ENCODE assay signal across 21 cellular contexts in the genomic region with DNA sequence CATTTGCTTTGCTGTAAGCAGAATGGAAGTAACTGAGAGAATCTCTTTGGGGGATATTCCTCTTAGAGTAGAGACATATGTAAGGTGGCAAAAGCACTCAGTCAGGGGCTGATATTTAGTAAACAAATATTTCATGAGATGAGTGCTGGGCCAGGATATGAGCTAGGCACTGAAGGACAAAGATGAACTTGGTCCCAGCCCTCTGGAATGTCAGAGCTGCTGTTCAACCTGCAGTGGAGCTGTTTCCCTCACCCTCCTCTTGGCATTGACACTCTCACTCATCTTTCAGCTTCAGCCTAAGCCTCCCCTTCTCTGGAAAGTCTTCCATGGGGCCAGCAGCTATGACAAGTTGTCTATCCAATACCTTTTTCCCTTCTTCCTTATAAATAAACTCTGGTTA. TPM values are rescaled to one million over a fixed set of nuclear protein-coding genes. Genes with fewer than 3 reads are reported as not detected.
A peak's percentile ranks its signal among the peaks of the same experiment; 100 is the strongest.
DNase-seq lines count a peak whose midpoint lies in the region; TF ChIP-seq lines count a peak whose summit lies in the region.
"Had no signal": no experiment of that assay in that cellular context is flagged by ENCODE, and none has a peak within 500 bp of the region (broad histone marks: within the 10 kb centered on the region; RNA-seq: fewer than 3 reads in every experiment).

No MANE protein-coding gene starts in this region.

- no peak overlapping the region for H3K4me3 Mint-ChIP-seq in MCF 10A (ENCODE audit: unreplicated experiment)
- H3K4me3 Mint-ChIP-seq: CD14-positive monocyte; CD4-positive, alpha-beta T cell; CD8-positive, alpha-beta memory T cell had no signal

- no peak overlapping the region for H3K9ac ChIP-seq in parathyroid adenoma
- H3K9ac ChIP-seq: BLaER1 treated with 17β-estradiol and CSF1 and Interleukin-3, amounts not matched to agents 10 nM and 100 nM had no signal

- H3K9me3 Mint-ChIP-seq in MCF 10A (ENCODE audit: unreplicated experiment): no peaks in the 10 kb centered on the region
- H3K9me3 Mint-ChIP-seq: CD14-positive monocyte; CD4-positive, alpha-beta T cell; CD8-positive, alpha-beta memory T cell had no signal

- CTCF ChIA-PET in MCF 10A (lab: Yijun Ruan, JAX): interaction anchor here (0.5 kb wide), 1 partner anchor 10 kb away, joined by 3 read pairs; no protein-coding TSS in a partner anchor

- no TSS peak for BruUV-seq in MCF 10A (replicated peaks; lab: Mats Ljungman, UMichigan)

- POLR2A ChIA-PET in MCF 10A (lab: Yijun Ruan, JAX): interaction anchor here (1.7 kb wide), 1 partner anchor 15 kb away, joined by 3 read pairs; no protein-coding TSS in a partner anchor

- no peaks in the 10 kb centered on the region for H3K36me3 Mint-ChIP-seq in MCF 10A (ENCODE audit: insufficient read depth, unreplicated experiment)
- H3K36me3 Mint-ChIP-seq: CD14-positive monocyte; CD8-positive, alpha-beta memory T cell had no signal

- H3K4me1 Mint-ChIP-seq in MCF 10A (ENCODE audit: insufficient read depth, unreplicated experiment): no peaks in the 10 kb centered on the region
- H3K4me1 Mint-ChIP-seq: CD14-positive monocyte; CD8-positive, alpha-beta memory T cell had no signal

- no peak overlapping the region for H3K27ac Mint-ChIP-seq in MCF 10A (ENCODE audit: low read depth, unreplicated experiment)
- H3K27ac Mint-ChIP-seq: CD14-positive monocyte; CD4-positive, alpha-beta T cell; CD8-positive, alpha-beta memory T cell had no signal

- H2AFZ ChIP-seq in parathyroid adenoma: peak overlapping the region; percentile 17

- intact Hi-C loops in breast epithelium (cut with DNase I; ENCODE audit: low total_unique reads): no loop called here
- intact Hi-C loops in MCF 10A (cut with micrococcal nuclease): no loop called here
- intact Hi-C loops in left ventricle myocardium inferior (cut with micrococcal nuclease): no loop called here

- TF ChIP-seq POLR2A in breast epithelium (IDR thresholded peaks at IDR 0.05): no peak

- no peaks in the 10 kb centered on the region for H3K27me3 Mint-ChIP-seq in MCF 10A (ENCODE audit: insufficient read depth, unreplicated experiment)

- H3K36me3 ChIP-seq in breast epithelium (no peaks in the 10 kb centered on the region), left ventricle myocardium inferior (no peaks in the 10 kb centered on the region), right atrium auricular region (no peaks in the 10 kb centered on the region), parathyroid adenoma (ENCODE audit: control insufficient read depth, insufficient read depth, low read length) (no peaks in the 10 kb centered on the region)
- H3K36me3 ChIP-seq: BE2C; BLaER1 treated with 17β-estradiol and CSF1 and Interleukin-3, amounts not matched to agents 10 nM and 100 nM had no signal

- H3K4me1 ChIP-seq in breast epithelium: no peaks in the 10 kb centered on the region
- peaks cover 40% of the 10 kb centered on the region for H3K4me1 ChIP-seq in left ventricle myocardium inferior
- no peaks in the 10 kb centered on the region for H3K4me1 ChIP-seq in right atrium auricular region
- H3K4me1 ChIP-seq in parathyroid adenoma: no peaks in the 10 kb centered on the region
- H3K4me1 ChIP-seq: A549; BE2C; BLaER1 treated with 17β-estradiol and CSF1 and Interleukin-3, amounts not matched to agents 10 nM and 100 nM had no signal

- no peak for TF ChIP-seq CTCF in breast epithelium (IDR thresholded peaks at IDR 0.05)
- no peak for TF ChIP-seq CTCF in MCF 10A (IDR thresholded peaks at IDR 0.05; ENCODE audit: unreplicated experiment)
- TF ChIP-seq CTCF in left ventricle myocardium inferior (IDR thresholded peaks at IDR 0.05; ENCODE audit: borderline replicate concordance): no peak
- no peak for TF ChIP-seq CTCF in right atrium auricular region (IDR thresholded peaks at IDR 0.05)
- TF ChIP-seq CTCF in VCaP (conservative IDR thresholded peaks at IDR 0.05): no peak
- TF ChIP-seq CTCF in parathyroid adenoma (IDR thresholded peaks at IDR 0.05): no peak

- H3K27me3 ChIP-seq in breast epithelium (no peaks in the 10 kb centered on the region), left ventricle myocardium inferior (ENCODE audit: low read depth) (peaks cover 32% of the 10 kb centered on the region), right atrium auricular region (no peaks in the 10 kb centered on the region), parathyroid adenoma (ENCODE audit: control insufficient read depth, insufficient read depth, low read length) (no peaks in the 10 kb centered on the region)
- H3K27me3 ChIP-seq: BE2C; BLaER1 treated with 17β-estradiol and CSF1 and Interleukin-3, amounts not matched to agents 10 nM and 100 nM had no signal

- no peaks in the 10 kb centered on the region for H3K79me2 ChIP-seq in parathyroid adenoma

- no peak overlapping the region for H3K4me2 ChIP-seq in parathyroid adenoma (ENCODE audit: low read length)
- H3K4me2 ChIP-seq: A549; BLaER1 treated with 17β-estradiol and CSF1 and Interleukin-3, amounts not matched to agents 10 nM and 100 nM had no signal

- DNase-seq in breast epithelium (ENCODE audit: low spot score in 2 of 2) (no peak), MCF 10A (ENCODE audit: unreplicated experiment) (no peak), left ventricle myocardium inferior (no peak), right atrium auricular region (ENCODE audit: low spot score) (no peak), GOT3 (lab: John Stamatoyannopoulos, UW) (no peak), NCI-H128 (lab: John Stamatoyannopoulos, UW; ENCODE audit: unreplicated experiment) (no peak)
- DNase-seq: 8988T; ACHN; AML-193; CD4-positive, alpha-beta T cell; CD8-positive, alpha-beta memory T cell; DMS 273 treated with DMSO at 0.1 percent for 48 hours; DND-41; H7; HCEC 1CT had no signal

- H3K9me3 ChIP-seq in breast epithelium (no peaks in the 10 kb centered on the region), left ventricle myocardium inferior (replicated peaks) (no peaks in the 10 kb centered on the region), right atrium auricular region (no peaks in the 10 kb centered on the region), parathyroid adenoma (ENCODE audit: control insufficient read depth, low read length) (no peaks in the 10 kb centered on the region)
- H3K9me3 ChIP-seq: A549; BE2C; BLaER1 treated with 17β-estradiol and CSF1 and Interleukin-3, amounts not matched to agents 10 nM and 100 nM had no signal

- H3K27ac ChIP-seq in breast epithelium (peak overlapping the region; percentile 50 to 56), left ventricle myocardium inferior (replicated peaks) (peak overlapping the region; percentile 60), right atrium auricular region (no peak overlapping the region), VCaP (peak overlapping the region; percentile 63), parathyroid adenoma (peak overlapping the region; percentile 29)
- H3K27ac ChIP-seq: BLaER1 treated with 17β-estradiol and CSF1 and Interleukin-3, amounts not matched to agents 10 nM and 100 nM had no signal

- H3K4me3 ChIP-seq in breast epithelium (no peak overlapping the region), left ventricle myocardium inferior (no peak overlapping the region), right atrium auricular region (no peak overlapping the region), parathyroid adenoma (ENCODE audit: low read depth, low read length) (no peak overlapping the region)
- H3K4me3 ChIP-seq: A549; BLaER1 treated with 17β-estradiol and CSF1 and Interleukin-3, amounts not matched to agents 10 nM and 100 nM had no signal

RNA-seq across cellular contexts. Expression of gene RASSF10, which starts 22.2 kb away (rescaled TPM):
- total RNA-seq in breast epithelium (1 to 10 TPM in 2 of 3 donors, under 1 TPM in 1; 0.16 to 9.7 (median 3.9) TPM), MCF 10A (2022) (not detected in 2 replicates), left ventricle myocardium inferior (0.25 TPM), right atrium auricular region (1 to 10 TPM in 1 of 2 donors, under 1 TPM in 1; 0.59 to 1.2 TPM)
- total RNA-seq: CD4-positive, alpha-beta T cell; CD8-positive, alpha-beta memory T cell had no signal

Comparison
In these comparisons a context has a peak if more than half of its experiments do, and no peak if none do; other contexts are left out.
1. H3K27ac ChIP-seq: peak in breast epithelium (2 of 2), left ventricle myocardium inferior (single experiment), VCaP (single experiment) and parathyroid adenoma (single experiment); none in right atrium auricular region (0 of 2).